16 cellular contexts compared by ENCODE assay signal in the genomic region with DNA sequence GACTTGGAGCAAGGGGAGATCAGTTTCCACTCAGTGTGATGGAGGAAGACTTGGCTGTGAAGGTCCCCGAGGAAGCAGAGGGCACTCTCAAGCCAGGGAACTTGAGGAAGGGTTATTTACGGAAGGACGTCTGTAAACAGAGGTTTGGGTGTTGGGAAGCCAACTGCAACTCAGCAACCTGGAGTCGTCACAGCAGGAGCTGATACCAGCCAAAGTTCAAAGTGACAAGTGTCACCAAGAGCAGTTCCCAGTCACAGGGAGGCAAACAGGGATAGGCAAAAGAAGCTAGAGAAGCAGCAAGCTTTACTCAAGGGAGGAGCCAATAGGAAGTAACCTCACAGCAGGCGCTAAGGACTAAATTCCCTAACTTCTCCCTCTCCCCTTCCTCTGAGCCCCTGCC.
DNase-seq lines count a peak whose midpoint lies in the region; TF ChIP-seq lines count a peak whose summit lies in the region.
"Had no signal": no experiment of that assay in that cellular context is flagged by ENCODE, and none has a peak within 500 bp of the region (broad histone marks: within the 10 kb centered on the region; RNA-seq: fewer than 3 reads in every experiment).

No MANE protein-coding gene starts in this region.

- intact Hi-C loops in colonic mucosa (cut with DNase I): loop anchor here (10.0 kb wide), 1 partner anchor 235 kb away; no protein-coding TSS in a partner anchor

- peaks cover 5% of the 10 kb centered on the region for H3K9me3 Mint-ChIP-seq in neural crest cell
- H3K9me3 Mint-ChIP-seq: IgD-negative memory B cell had no signal

- H3K27ac ChIP-seq in colonic mucosa: peak overlapping the region; percentile 1
- H3K27ac ChIP-seq: C4-2B, GM23248 had no signal

- no peaks in the 10 kb centered on the region for H3K36me3 ChIP-seq in colonic mucosa
- H3K36me3 ChIP-seq: BE2C had no signal

- peaks cover 32% of the 10 kb centered on the region for H3K4me1 Mint-ChIP-seq in neural crest cell
- H3K4me1 Mint-ChIP-seq: CD4-positive, alpha-beta memory T cell; IgD-negative memory B cell had no signal

- H3K9me3 ChIP-seq in colonic mucosa: no peaks in the 10 kb centered on the region
- H3K9me3 ChIP-seq: BE2C had no signal

- peak overlapping the region in 1 of 2 donors; percentile 51 for H3K9ac ChIP-seq in colonic mucosa (ENCODE audit: low read depth in 2 of 2, low read length in 2 of 2)
- H3K9ac ChIP-seq: GM23248 had no signal

- no peak for TF ChIP-seq CTCF in colonic mucosa (IDR thresholded peaks at IDR 0.05)
- TF ChIP-seq CTCF in neural crest cell (conservative IDR thresholded peaks at IDR 0.05): no peak

- peaks cover 2% of the 10 kb centered on the region for H3K36me3 Mint-ChIP-seq in neural crest cell (ENCODE audit: low read depth)
- H3K36me3 Mint-ChIP-seq: CD4-positive, alpha-beta memory T cell; IgD-negative memory B cell had no signal

- no peaks in the 10 kb centered on the region for H3K27me3 Mint-ChIP-seq in neural crest cell (ENCODE audit: low read depth)
- H3K27me3 Mint-ChIP-seq: IgD-negative memory B cell had no signal

- H3K4me3 Mint-ChIP-seq in neural crest cell: no peak overlapping the region
- H3K4me3 Mint-ChIP-seq: CD4-positive, alpha-beta memory T cell; IgD-negative memory B cell had no signal

- H3K4me3 ChIP-seq in colonic mucosa: no peak overlapping the region
- H3K4me3 ChIP-seq: GM23248 had no signal

- H3K27me3 ChIP-seq in colonic mucosa: no peaks in the 10 kb centered on the region
- H3K27me3 ChIP-seq: BE2C had no signal

- H3K4me1 ChIP-seq in colonic mucosa: no peaks in the 10 kb centered on the region
- H3K4me1 ChIP-seq: BE2C had no signal

- peak overlapping the region; percentile 59 for H3K27ac Mint-ChIP-seq in neural crest cell (ENCODE audit: unreplicated experiment)
- H3K27ac Mint-ChIP-seq: CD4-positive, alpha-beta memory T cell; IgD-negative memory B cell had no signal

- DNase-seq in colonic mucosa (peak; percentile 71), iPS-NIHi7 (ENCODE audit: extremely low spot score) (peak; percentile 30), neural crest cell (ENCODE audit: low read depth, low spot score) (no peak), NK-92 (lab: John Stamatoyannopoulos, UW; ENCODE audit: unreplicated experiment) (no peak), DMS53 (lab: John Stamatoyannopoulos, UW) (no peak), cerebellum (ENCODE audit: low spot score) (no peak), GF-D8 (lab: John Stamatoyannopoulos, UW) (no peak)
- DNase-seq: BE2C; CD4-positive, alpha-beta memory T cell; DMS79 treated with DMSO at 0.1 percent for 48 hours; EL; GDM1; GM23248; H7 had no signal

Comparison
In these comparisons a context has a peak if more than half of its experiments do, and no peak if none do; other contexts are left out.
1. DNase-seq: peak in colonic mucosa (single experiment) and iPS-NIHi7 (single experiment); none in neural crest cell (single experiment), NK-92 (single experiment), DMS53 (single experiment), cerebellum (single experiment) and GF-D8 (single experiment).